ENCODE assay signal across 31 cellular contexts in genomic region chr1:215581896-215582295, GRCh38.
"Had no signal": no experiment of that assay in that cellular context is flagged by ENCODE, and none has a peak within 500 bp of the region (broad histone marks: within the 10 kb centered on the region; RNA-seq: fewer than 3 reads in every experiment).

No MANE protein-coding gene starts in this region.

- H3K9me3 Mint-ChIP-seq: activated naive CD4-positive, alpha-beta T cell treated with anti-CD3 and anti-CD28 coated beads, Interleukin-2, amount 50 U/mL, for 24 hours; dendritic cell treated with granulocyte-macrophage colony-stimulating factor and Interleukin-4, amounts not matched to agents 40 ng/mL and 50 ng/mL, for 4 days; stimulated activated memory B cell treated with anti-CD40 and anti-IgM and Interleukin-4, amounts not matched to agents 10 μg/mL and 1 μg/mL and 100 μg/mL, for 72 hours; T-helper 1 cell treated with Interleukin-12 subunit alpha and Interleukin-12 subunit beta and Interleukin-4 antibody, amounts not matched to agents 30 μg/mL and 1 μg/mL, for 36 hours had no signal

- H3K4me3 ChIP-seq: breast epithelium, pancreas, psoas muscle, right atrium auricular region, smooth muscle cell, stomach, thyroid gland, upper lobe of right lung had no signal

- H3K4me1 ChIP-seq: breast epithelium, pancreas, psoas muscle, right atrium auricular region, thyroid gland, upper lobe of right lung had no signal

- H3K27ac Mint-ChIP-seq: activated CD4-positive, alpha-beta T cell treated with anti-CD3 and anti-CD28 coated beads, Interleukin-2, amount 10 ng/mL, durations not matched to agents 7 days and 5 days; activated CD8-positive, alpha-beta T cell treated with anti-CD3 and anti-CD28 coated beads for 36 hours; activated naive CD4-positive, alpha-beta T cell treated with anti-CD3 and anti-CD28 coated beads, Interleukin-2, amount 50 U/mL, for 24 hours; activated naive CD8-positive, alpha-beta T cell treated with anti-CD3 and anti-CD28 coated beads, Interleukin-2, amount 50 U/mL, for 24 hours; activated T-helper 2 cell treated with anti-CD3 and anti-CD28 coated beads, Interferon-gamma antibody, Interleukin-2, Interleukin-4, amounts not matched to agents 10 μg/mL and 5 μg/mL and 100 μg/mL, durations not matched to agents 14 hours and 24 hours and 36 hours; dendritic cell treated with granulocyte-macrophage colony-stimulating factor and Interleukin-4, amounts not matched to agents 40 ng/mL and 50 ng/mL, for 4 days; endodermal cell; naive thymus-derived CD4-positive, alpha-beta T cell; stimulated activated memory B cell treated with anti-CD40 and anti-IgM and Interleukin-4, amounts not matched to agents 10 μg/mL and 1 μg/mL and 100 μg/mL, for 72 hours; T-helper 1 cell treated with Interleukin-12 subunit alpha and Interleukin-12 subunit beta and Interleukin-4 antibody, amounts not matched to agents 30 μg/mL and 1 μg/mL, for 36 hours had no signal

- FAIRE-seq: kidney, pancreas had no signal

- H3K27me3 Mint-ChIP-seq: activated CD4-positive, alpha-beta T cell treated with anti-CD3 and anti-CD28 coated beads, Interleukin-2, amount 10 ng/mL, durations not matched to agents 7 days and 5 days; activated CD8-positive, alpha-beta T cell treated with anti-CD3 and anti-CD28 coated beads for 36 hours; activated naive CD4-positive, alpha-beta T cell treated with anti-CD3 and anti-CD28 coated beads, Interleukin-2, amount 50 U/mL, for 24 hours; activated naive CD8-positive, alpha-beta T cell treated with anti-CD3 and anti-CD28 coated beads, Interleukin-2, amount 50 U/mL, for 24 hours; dendritic cell treated with granulocyte-macrophage colony-stimulating factor and Interleukin-4, amounts not matched to agents 40 ng/mL and 50 ng/mL, for 4 days; naive thymus-derived CD4-positive, alpha-beta T cell; stimulated activated memory B cell treated with anti-CD40 and anti-IgM and Interleukin-4, amounts not matched to agents 10 μg/mL and 1 μg/mL and 100 μg/mL, for 72 hours had no signal

- H3K9me3 ChIP-seq: breast epithelium, pancreas, psoas muscle, right atrium auricular region, stomach, thyroid gland, upper lobe of right lung had no signal

- DNase-seq: activated CD4-positive, alpha-beta T cell treated with anti-CD3 and anti-CD28 coated beads, Interleukin-2, amount 10 ng/mL, durations not matched to agents 7 days and 5 days; activated CD4-positive, CD25-positive, alpha-beta regulatory T cell treated with anti-CD3 and anti-CD28 coated beads, Interleukin-2, amount 50 U/mL, for 72 hours; activated CD8-positive, alpha-beta T cell treated with anti-CD3 and anti-CD28 coated beads for 36 hours; activated naive CD8-positive, alpha-beta T cell treated with anti-CD3 and anti-CD28 coated beads, Interleukin-2, amount 50 U/mL, for 24 hours; activated T-cell treated with anti-CD3 and anti-CD28 coated beads, Interleukin-2, amount 50 U/mL, for 48 hours; amygdala; central memory CD4-positive, alpha-beta T cell; endodermal cell; head of caudate nucleus; hippocampal formation; kidney; left colon; mammary epithelial cell; naive thymus-derived CD4-positive, alpha-beta T cell; pancreas; psoas muscle; stimulated activated CD4-positive, alpha-beta T cell treated with anti-CD3 and anti-CD28 coated beads, Interleukin-1b, Interleukin-23, amount 100 ng/mL, for 48 hours; stimulated activated CD4-positive, alpha-beta T cell treated with anti-CD3 and anti-CD28 coated beads, Interleukin-4, amount 100 ng/mL, for 4 hours; stimulated activated CD8-positive, alpha-beta memory T cell treated with anti-CD3 and anti-CD28 coated beads, Interleukin-4, amount 100 ng/mL, for 48 hours; stomach; T1000; thyroid gland; upper lobe of right lung had no signal

- H3K27ac ChIP-seq: pancreas, psoas muscle, right atrium auricular region, thyroid gland, upper lobe of right lung had no signal

- H3K27me3 ChIP-seq: breast epithelium, pancreas, right atrium auricular region, stomach, thyroid gland, upper lobe of right lung had no signal

- ATAC-seq: activated CD8-positive, alpha-beta T cell treated with anti-CD3 and anti-CD28 coated beads for 36 hours; activated naive CD8-positive, alpha-beta T cell treated with anti-CD3 and anti-CD28 coated beads, Interleukin-2, amount 50 U/mL, for 24 hours; left colon; naive thymus-derived CD4-positive, alpha-beta T cell; pancreas; psoas muscle; stimulated activated memory B cell treated with anti-CD40 and anti-IgM and Interleukin-4, amounts not matched to agents 10 μg/mL and 1 μg/mL and 100 μg/mL, for 72 hours; upper lobe of right lung had no signal

- H3K4me1 Mint-ChIP-seq: activated CD4-positive, alpha-beta T cell treated with anti-CD3 and anti-CD28 coated beads, Interleukin-2, amount 10 ng/mL, durations not matched to agents 7 days and 5 days; activated naive CD4-positive, alpha-beta T cell treated with anti-CD3 and anti-CD28 coated beads, Interleukin-2, amount 50 U/mL, for 24 hours; activated naive CD8-positive, alpha-beta T cell treated with anti-CD3 and anti-CD28 coated beads, Interleukin-2, amount 50 U/mL, for 24 hours; endodermal cell; naive thymus-derived CD4-positive, alpha-beta T cell; stimulated activated memory B cell treated with anti-CD40 and anti-IgM and Interleukin-4, amounts not matched to agents 10 μg/mL and 1 μg/mL and 100 μg/mL, for 72 hours had no signal

- H3K4me3 Mint-ChIP-seq: activated CD4-positive, alpha-beta T cell treated with anti-CD3 and anti-CD28 coated beads, Interleukin-2, amount 10 ng/mL, durations not matched to agents 7 days and 5 days; activated CD8-positive, alpha-beta T cell treated with anti-CD3 and anti-CD28 coated beads for 36 hours; activated naive CD4-positive, alpha-beta T cell treated with anti-CD3 and anti-CD28 coated beads, Interleukin-2, amount 50 U/mL, for 24 hours; activated naive CD8-positive, alpha-beta T cell treated with anti-CD3 and anti-CD28 coated beads, Interleukin-2, amount 50 U/mL, for 24 hours; dendritic cell treated with granulocyte-macrophage colony-stimulating factor and Interleukin-4, amounts not matched to agents 40 ng/mL and 50 ng/mL, for 4 days; endodermal cell; naive thymus-derived CD4-positive, alpha-beta T cell; stimulated activated memory B cell treated with anti-CD40 and anti-IgM and Interleukin-4, amounts not matched to agents 10 μg/mL and 1 μg/mL and 100 μg/mL, for 72 hours; T-helper 1 cell treated with Interleukin-12 subunit alpha and Interleukin-12 subunit beta and Interleukin-4 antibody, amounts not matched to agents 30 μg/mL and 1 μg/mL, for 36 hours had no signal
